In the genomic region with DNA sequence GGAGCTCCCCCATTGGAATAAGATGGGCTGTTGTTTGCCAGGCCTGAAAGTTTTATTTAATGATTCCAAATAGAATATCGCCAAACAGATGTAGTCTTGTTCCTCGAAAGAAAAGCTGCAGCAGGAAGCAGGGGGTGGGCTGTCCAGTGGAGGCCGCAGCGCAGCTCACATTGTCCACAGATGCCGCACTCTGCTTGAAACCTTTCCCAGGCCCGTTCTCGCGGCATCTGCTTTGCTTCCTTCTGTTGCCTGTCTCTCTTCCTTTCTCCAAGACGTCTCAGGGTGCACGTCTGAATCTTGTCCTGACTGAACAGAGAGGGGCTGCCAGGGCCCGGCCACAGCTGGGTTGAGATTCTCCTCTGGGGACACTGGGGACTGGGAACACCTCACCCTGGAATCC, we compare ENCODE assay signal across 19 cellular contexts. TPM values are rescaled to one million over a fixed set of nuclear protein-coding genes. Genes with fewer than 3 reads are reported as not detected.
DNase-seq lines count a peak whose midpoint lies in the region; ATAC-seq and TF ChIP-seq lines count a peak whose summit lies in the region.
"Had no signal": no experiment of that assay in that cellular context is flagged by ENCODE, and none has a peak within 500 bp of the region (broad histone marks: within the 10 kb centered on the region; RNA-seq: fewer than 3 reads in every experiment).

No MANE protein-coding gene starts in this region.

- 72 to 75% methylated on average over 11 of the region's 11 CpGs for WGBS in thyroid gland, 2 donors

- peak; percentile 43 for DNase-seq in NCI-H446 treated with DMSO at 0.1 percent for 48 hours (lab: John Stamatoyannopoulos, UW)
- DNase-seq in fibroblast of pulmonary artery (ENCODE audit: low read depth), result peak; percentile 47
- no peak for DNase-seq in osteocyte (ENCODE audit: extremely low spot score, unreplicated experiment)
- no peak for DNase-seq in thyroid gland
- no peak for DNase-seq in dorsolateral prefrontal cortex
- DNase-seq: activated CD4-positive, alpha-beta T cell treated with anti-CD3 and anti-CD28 coated beads, Interleukin-2, amount 10 ng/mL, durations not matched to agents 7 days and 5 days; activated T-cell treated with anti-CD3 and anti-CD28 coated beads, Interleukin-2, amount 50 U/mL, for 4 hours; amniotic stem cell; esophagus squamous epithelium; H7; RPMI8226; stimulated activated CD4-positive, alpha-beta T cell treated with anti-CD3 and anti-CD28 coated beads, Interleukin-4, amount 100 ng/mL, for 1 hour; T-helper 2 cell had no signal

- H3K9me3 ChIP-seq in BLaER1 treated with 17β-estradiol and CSF1 and Interleukin-3, amounts not matched to agents 10 nM and 100 nM (replicated peaks in 1 of 11), result peaks cover 0 to 13% (median 8%) of the 10 kb centered on the region in 11 experiments; a peak in 11 of 22 replicates
- H3K9me3 ChIP-seq in thyroid gland, result no peaks in the 10 kb centered on the region
- H3K9me3 ChIP-seq: esophagus squamous epithelium, mucosa of descending colon had no signal

- no peaks in the 10 kb centered on the region for H4K20me1 ChIP-seq in BLaER1 treated with 17β-estradiol and CSF1 and Interleukin-3, amounts not matched to agents 10 nM and 100 nM

- no peaks in the 10 kb centered on the region for H3K27me3 ChIP-seq in BLaER1 treated with 17β-estradiol and CSF1 and Interleukin-3, amounts not matched to agents 10 nM and 100 nM
- no peaks in the 10 kb centered on the region for H3K27me3 ChIP-seq in thyroid gland
- H3K27me3 ChIP-seq in dorsolateral prefrontal cortex, result no peaks in the 10 kb centered on the region
- H3K27me3 ChIP-seq: esophagus squamous epithelium had no signal

- H3K4me1 Mint-ChIP-seq in osteocyte (ENCODE audit: unreplicated experiment), result peaks cover 29% of the 10 kb centered on the region

- TF ChIP-seq CTCF in fibroblast of pulmonary artery (IDR thresholded peaks at IDR 0.05; ENCODE audit: low read length, missing control alignments), result no peak
- no peak for TF ChIP-seq CTCF in osteocyte (IDR thresholded peaks at IDR 0.05)
- TF ChIP-seq CTCF in thyroid gland (IDR thresholded peaks at IDR 0.05), result no peak
- TF ChIP-seq CTCF in dorsolateral prefrontal cortex (IDR thresholded peaks at IDR 0.05 in 54 of 56, conservative IDR thresholded peaks at IDR 0.05 in 2 of 56; ENCODE audit: low read depth in 1 of 56, partially characterized antibody in 56 of 56), result no peak

- no peaks in the 10 kb centered on the region for H3K27me3 Mint-ChIP-seq in osteocyte (ENCODE audit: unreplicated experiment)
- H3K27me3 Mint-ChIP-seq: activated CD4-positive, alpha-beta T cell treated with anti-CD3 and anti-CD28 coated beads, Interleukin-2, amount 10 ng/mL, durations not matched to agents 7 days and 5 days had no signal

- no peak overlapping the region for H3K4me3 Mint-ChIP-seq in osteocyte (ENCODE audit: unreplicated experiment)
- H3K4me3 Mint-ChIP-seq: activated CD4-positive, alpha-beta T cell treated with anti-CD3 and anti-CD28 coated beads, Interleukin-2, amount 10 ng/mL, durations not matched to agents 7 days and 5 days; activated T-cell treated with anti-CD3 and anti-CD28 coated beads, Interleukin-2, amount 50 U/mL, for 4 hours; dendritic cell treated with granulocyte-macrophage colony-stimulating factor and Interleukin-4, amounts not matched to agents 40 ng/mL and 50 ng/mL, for 4 days had no signal

- H3K4me3 ChIP-seq in BLaER1 treated with 17β-estradiol and CSF1 and Interleukin-3, amounts not matched to agents 10 nM and 100 nM, result 0 out of 20 replicates have a peak overlapping the region, but pooled peaks of 1 of the 10 experiments have one; percentile 21
- H3K4me3 ChIP-seq in fibroblast of pulmonary artery (replicated peaks; ENCODE audit: low read depth, low read length) (no peak overlapping the region), thyroid gland (replicated peaks in 1 of 3) (no peak overlapping the region), dorsolateral prefrontal cortex (no peak overlapping the region)
- H3K4me3 ChIP-seq: esophagus squamous epithelium, K562, mucosa of descending colon had no signal

- no peak for TF ChIP-seq POLR2A in thyroid gland (IDR thresholded peaks at IDR 0.05)

- H3K36me3 ChIP-seq in BLaER1 treated with 17β-estradiol and CSF1 and Interleukin-3, amounts not matched to agents 10 nM and 100 nM, result no peaks in the 10 kb centered on the region
- H3K36me3 ChIP-seq in thyroid gland, result no peaks in the 10 kb centered on the region
- H3K36me3 ChIP-seq: esophagus squamous epithelium had no signal

- no peaks in the 10 kb centered on the region for H3K36me3 Mint-ChIP-seq in osteocyte (ENCODE audit: unreplicated experiment)

- H3K4me1 ChIP-seq in BLaER1 treated with 17β-estradiol and CSF1 and Interleukin-3, amounts not matched to agents 10 nM and 100 nM, result peaks cover 59 to 93% (median 80%) of the 10 kb centered on the region in 10 experiments
- no peaks in the 10 kb centered on the region for H3K4me1 ChIP-seq in thyroid gland

- no peaks in the 10 kb centered on the region for H3K9me3 Mint-ChIP-seq in osteocyte (ENCODE audit: unreplicated experiment)
- H3K9me3 Mint-ChIP-seq: activated CD4-positive, alpha-beta T cell treated with anti-CD3 and anti-CD28 coated beads, Interleukin-2, amount 10 ng/mL, durations not matched to agents 7 days and 5 days; dendritic cell treated with granulocyte-macrophage colony-stimulating factor and Interleukin-4, amounts not matched to agents 40 ng/mL and 50 ng/mL, for 4 days had no signal

- no peak for ATAC-seq in HG03097 (IDR thresholded peaks at IDR 0.05; ENCODE audit: low FRiP score, unreplicated experiment)
- no peak for ATAC-seq in GM19035 (IDR thresholded peaks at IDR 0.05; ENCODE audit: unreplicated experiment)
- ATAC-seq: activated T-cell treated with anti-CD3 and anti-CD28 coated beads, Interleukin-2, amount 50 U/mL, for 4 hours had no signal

- peak overlapping the region in 10 of 11 experiments; percentile 57 to 99 (median 95); a peak in 19 of 22 replicates for H3K27ac ChIP-seq in BLaER1 treated with 17β-estradiol and CSF1 and Interleukin-3, amounts not matched to agents 10 nM and 100 nM
- H3K27ac ChIP-seq in thyroid gland (no peak overlapping the region), dorsolateral prefrontal cortex (no peak overlapping the region)

- H3K27ac Mint-ChIP-seq in osteocyte (ENCODE audit: unreplicated experiment), result peak overlapping the region; percentile 91
- H3K27ac Mint-ChIP-seq: activated CD4-positive, alpha-beta T cell treated with anti-CD3 and anti-CD28 coated beads, Interleukin-2, amount 10 ng/mL, durations not matched to agents 7 days and 5 days; dendritic cell treated with granulocyte-macrophage colony-stimulating factor and Interleukin-4, amounts not matched to agents 40 ng/mL and 50 ng/mL, for 4 days had no signal

- intact Hi-C loops in thyroid gland (cut with DNase I) (no loop called here), dorsolateral prefrontal cortex (cut with DNase I) (no loop called here)

- H3K4me2 ChIP-seq in BLaER1 treated with 17β-estradiol and CSF1 and Interleukin-3, amounts not matched to agents 10 nM and 100 nM, result peak overlapping the region; percentile 52 to 95 (median 90)

- H3K9ac ChIP-seq in BLaER1 treated with 17β-estradiol and CSF1 and Interleukin-3, amounts not matched to agents 10 nM and 100 nM, result peak overlapping the region in 9 of 11 experiments; percentile 68 to 91 (median 85); a peak in 17 of 22 replicates

RNA-seq across cellular contexts. Expression of a gene that starts 12.4 kb away (rescaled TPM):
- 2,796 and 2,855 TPM in 2 replicates for total RNA-seq in osteocyte
- total RNA-seq in thyroid gland, result 10 to 100 TPM; 26.5 to 45.0 (median 40.0) TPM
- total RNA-seq in dorsolateral prefrontal cortex, result 10 to 100 TPM in 117 of 120 experiments, 1 to 10 TPM in 3; 7.2 to 68.9 (median 25.9) TPM

Comparison
In these comparisons a context has a peak if more than half of its experiments do, and no peak if none do; other contexts are left out.
1. H3K27ac ChIP-seq: peak in BLaER1 treated with 17β-estradiol and CSF1 and Interleukin-3, amounts not matched to agents 10 nM and 100 nM (10 of 11); none in thyroid gland (0 of 3) and dorsolateral prefrontal cortex (0 of 59).
2. DNase-seq: peak in NCI-H446 treated with DMSO at 0.1 percent for 48 hours (single experiment) and fibroblast of pulmonary artery (single experiment); none in osteocyte (single experiment), thyroid gland (0 of 2) and dorsolateral prefrontal cortex (0 of 10).
3. RNA of a gene that starts 12.4 kb away (total RNA-seq): 2,796 to 2,855 TPM in osteocyte; 26.5 to 45.0 TPM in thyroid gland and 7.2 to 68.9 TPM in dorsolateral prefrontal cortex; every median in the first group is over 10 times any median in the second.